23 cellular contexts compared by ENCODE assay signal in genomic region chr3:5276953-5277352, GRCh38.
"Had no signal": no experiment of that assay in that cellular context is flagged by ENCODE, and none has a peak within 500 bp of the region (broad histone marks: within the 10 kb centered on the region; RNA-seq: fewer than 3 reads in every experiment).

No MANE protein-coding gene starts in this region.

- ATAC-seq: activated CD8-positive, alpha-beta T cell treated with anti-CD3 and anti-CD28 coated beads, Interleukin-2, amount 10 ng/mL, durations not matched to agents 7 days and 5 days; T-helper 17 cell; WTC11 had no signal

- H3K4me3 ChIP-seq: breast epithelium, PC-9 had no signal

- H3K27me3 ChIP-seq: breast epithelium had no signal

- DNase-seq: activated CD4-positive, alpha-beta T cell treated with anti-CD3 and anti-CD28 coated beads for 48 hours; activated CD4-positive, alpha-beta T cell treated with anti-CD3 and anti-CD28 coated beads, Interleukin-2, amount 50 U/mL, for 4 hours; activated CD4-positive, CD25-positive, alpha-beta regulatory T cell treated with anti-CD3 and anti-CD28 coated beads, Interleukin-2, amount 50 U/mL, for 72 hours; activated CD8-positive, alpha-beta memory T cell treated with anti-CD3 and anti-CD28 coated beads, Interleukin-2, amount 50 U/mL, for 48 hours; activated CD8-positive, alpha-beta T cell treated with anti-CD3 and anti-CD28 coated beads, Interleukin-2, amount 10 ng/mL, durations not matched to agents 7 days and 5 days; activated effector memory CD4-positive, alpha-beta T cell treated with Interleukin-2 at 50 U/mL for 16 hours; activated naive CD4-positive, alpha-beta T cell; activated T-cell treated with anti-CD3 and anti-CD28 coated beads, Interleukin-2, amount 50 U/mL, for 1 hour; aorta; caudate nucleus; MM.1S; NCI-H1105; NCI-H1436; NCI-H1694 treated with DMSO at 0.1 percent for 48 hours; NCI-H2081; NCI-H510A treated with DMSO at 0.1 percent for 48 hours; NCI-H69; PC-9; SHP77 treated with DMSO at 0.1 percent for 48 hours; T-helper 17 cell; T-helper 9 cell had no signal

- H3K4me1 ChIP-seq: breast epithelium had no signal

- H3K36me3 ChIP-seq: breast epithelium had no signal
